ENCODE assay signal across 10 cellular contexts in the genomic region with DNA sequence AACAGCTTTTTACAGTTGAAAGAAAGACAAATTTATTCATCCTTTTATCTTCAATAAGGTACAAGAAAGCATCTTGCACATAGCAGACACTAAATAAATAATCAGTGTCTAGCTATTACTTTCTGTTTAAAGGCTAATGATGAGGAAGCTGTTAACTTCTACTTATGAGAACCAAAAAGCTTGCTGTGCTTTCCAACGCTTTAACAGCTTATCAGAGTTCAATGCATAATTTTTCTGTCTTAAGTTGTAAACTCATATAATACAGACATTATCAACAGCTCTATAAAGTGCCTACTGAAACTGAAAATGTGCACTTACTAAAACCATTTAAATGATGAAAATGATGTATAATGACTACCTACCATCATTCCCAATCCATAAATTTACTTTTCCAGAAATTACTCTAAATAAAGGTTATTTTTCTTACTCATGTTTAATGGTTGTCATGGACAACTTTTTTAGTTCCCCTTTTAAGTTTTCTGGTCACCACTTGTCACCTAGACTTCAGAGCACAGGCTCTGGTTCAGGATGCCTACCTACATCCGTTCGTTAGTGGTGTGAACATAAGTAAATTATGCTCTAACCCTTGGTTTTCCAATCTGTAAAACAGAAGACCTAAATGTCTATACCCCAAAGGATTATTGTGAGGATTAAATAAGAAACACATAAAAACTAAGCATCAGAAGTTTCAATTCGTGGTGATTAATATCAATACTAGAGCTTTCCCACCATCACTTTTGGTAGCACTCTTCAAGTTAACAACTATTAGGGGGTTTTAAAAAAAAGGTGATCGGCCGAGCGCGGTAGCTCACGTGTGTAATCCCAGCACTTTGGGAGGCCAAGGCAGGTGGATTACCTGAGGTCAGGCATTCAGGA. TPM values are rescaled to one million over a fixed set of nuclear protein-coding genes. Genes with fewer than 3 reads are reported as not detected.
DNase-seq lines count a peak whose midpoint lies in the region; ATAC-seq, FAIRE-seq and TF ChIP-seq lines count a peak whose summit lies in the region.
"Had no signal": no experiment of that assay in that cellular context is flagged by ENCODE, and none has a peak within 500 bp of the region (broad histone marks: within the 10 kb centered on the region; RNA-seq: fewer than 3 reads in every experiment).

No MANE protein-coding gene starts in this region.

- TF ChIP-seq CTCF in activated CD8-positive, alpha-beta T cell treated with anti-CD3 and anti-CD28 coated beads for 36 hours (IDR thresholded peaks at IDR 0.05) = no peak
- TF ChIP-seq CTCF in kidney (IDR thresholded peaks at IDR 0.05; ENCODE audit: borderline replicate concordance, extremely low read depth, insufficient read depth) (no peak), chondrocyte (IDR thresholded peaks at IDR 0.05) (no peak)

- no peak overlapping the region for H3K4me3 ChIP-seq in kidney (ENCODE audit: low read length in 2 of 2)
- H3K4me3 ChIP-seq: psoas muscle had no signal

- no peaks in the 10 kb centered on the region for H3K27me3 Mint-ChIP-seq in activated CD8-positive, alpha-beta T cell treated with anti-CD3 and anti-CD28 coated beads for 36 hours
- H3K27me3 Mint-ChIP-seq in chondrocyte (ENCODE audit: low read depth) = no peaks in the 10 kb centered on the region

- CTCF ChIA-PET in activated CD8-positive, alpha-beta T cell treated with anti-CD3 and anti-CD28 coated beads for 36 hours (lab: Charles Lee) = interaction anchor here (1.4 to 1.8 kb wide), 2 partner anchors 21 to 87 kb away, joined by 4 to 8 read pairs; no protein-coding TSS in a partner anchor

- POLR2A ChIA-PET in activated CD8-positive, alpha-beta T cell treated with anti-CD3 and anti-CD28 coated beads for 36 hours (lab: Charles Lee) = interaction anchor here (0.6 to 1.2 kb wide), 3 partner anchors 9 to 23 kb away, joined by 3 to 4 read pairs (median 3); partner anchors contain the start of gene COQ3

- ATAC-seq in GM18502 (IDR thresholded peaks at IDR 0.05; ENCODE audit: poor library complexity, unreplicated experiment) = peak; percentile 90
- peak; percentile 79 for ATAC-seq in GM19463 (IDR thresholded peaks at IDR 0.05; ENCODE audit: unreplicated experiment)
- peak; percentile 70 for ATAC-seq in HG03045 (IDR thresholded peaks at IDR 0.05; ENCODE audit: unreplicated experiment)
- peak; percentile 55 for ATAC-seq in activated CD8-positive, alpha-beta T cell treated with anti-CD3 and anti-CD28 coated beads for 36 hours
- ATAC-seq: psoas muscle had no signal

- no peak for FAIRE-seq in kidney (lab: Jason Lieb, UNC)
- FAIRE-seq in RCC 7860 (lab: Jason Lieb, UNC) = no peak

- no peaks in the 10 kb centered on the region for H3K9me3 Mint-ChIP-seq in activated CD8-positive, alpha-beta T cell treated with anti-CD3 and anti-CD28 coated beads for 36 hours
- no peaks in the 10 kb centered on the region for H3K9me3 Mint-ChIP-seq in chondrocyte (ENCODE audit: low read depth)

- no peak overlapping the region for H3K27ac ChIP-seq in kidney (ENCODE audit: low read depth in 2 of 2, low read length in 2 of 2)
- H3K27ac ChIP-seq: psoas muscle had no signal

- peaks cover 65% of the 10 kb centered on the region for H3K4me1 Mint-ChIP-seq in activated CD8-positive, alpha-beta T cell treated with anti-CD3 and anti-CD28 coated beads for 36 hours (ENCODE audit: low read depth)
- H3K4me1 Mint-ChIP-seq in chondrocyte (ENCODE audit: low read depth) = peaks cover 39% of the 10 kb centered on the region

- H3K9ac ChIP-seq in kidney (ENCODE audit: low read length in 2 of 2) = no peak overlapping the region

- intact Hi-C loops in activated CD8-positive, alpha-beta T cell treated with anti-CD3 and anti-CD28 coated beads for 36 hours (cut with micrococcal nuclease) = no loop called here
- intact Hi-C loops in kidney (cut with DNase I) = no loop called here
- intact Hi-C loops in posterior vena cava (cut with DNase I) = no loop called here

- DNase-seq in activated CD8-positive, alpha-beta T cell treated with anti-CD3 and anti-CD28 coated beads for 36 hours = no peak
- no peak for DNase-seq in kidney
- DNase-seq in chondrocyte (ENCODE audit: low spot score) = no peak
- no peak for DNase-seq in posterior vena cava (ENCODE audit: low spot score)
- DNase-seq in RCC 7860 (ENCODE audit: low spot score) = no peak
- DNase-seq: dermis blood vessel endothelial cell, psoas muscle had no signal

- peaks cover 5 to 16% of the 10 kb centered on the region in 2 donors for H3K4me1 ChIP-seq in kidney (ENCODE audit: control insufficient read depth in 1 of 2, insufficient read depth in 1 of 2, low read depth in 1 of 2, low read length in 2 of 2)

- peaks cover 23% of the 10 kb centered on the region for H3K36me3 Mint-ChIP-seq in activated CD8-positive, alpha-beta T cell treated with anti-CD3 and anti-CD28 coated beads for 36 hours (ENCODE audit: low read depth)
- H3K36me3 Mint-ChIP-seq in chondrocyte (ENCODE audit: low read depth) = no peaks in the 10 kb centered on the region

- H3K4me3 Mint-ChIP-seq in activated CD8-positive, alpha-beta T cell treated with anti-CD3 and anti-CD28 coated beads for 36 hours = peak overlapping the region; percentile 36
- no peak overlapping the region for H3K4me3 Mint-ChIP-seq in chondrocyte (ENCODE audit: unreplicated experiment)

- H3K9me3 ChIP-seq in kidney (ENCODE audit: control insufficient read depth in 1 of 2, low read length in 2 of 2) = no peaks in the 10 kb centered on the region
- H3K9me3 ChIP-seq: psoas muscle had no signal

- peaks cover 2 to 6% of the 10 kb centered on the region in 2 donors for H3K36me3 ChIP-seq in kidney (ENCODE audit: control insufficient read depth in 1 of 2, insufficient read depth in 2 of 2, low read length in 2 of 2)

- H3K27ac Mint-ChIP-seq in activated CD8-positive, alpha-beta T cell treated with anti-CD3 and anti-CD28 coated beads for 36 hours = peak overlapping the region; percentile 76
- H3K27ac Mint-ChIP-seq in chondrocyte (ENCODE audit: unreplicated experiment) = no peak overlapping the region

RNA-seq across cellular contexts. Expression of gene PNISR, which starts 8.0 kb away (rescaled TPM):
- 100 to 1,000 TPM; 121 to 126 TPM for total RNA-seq in activated CD8-positive, alpha-beta T cell treated with anti-CD3 and anti-CD28 coated beads for 36 hours
- 97.1 TPM for total RNA-seq in kidney
- polyA plus RNA-seq in kidney (ENCODE audit: insufficient read depth, low read depth, low replicate concordance) = 69.8 TPM
- total RNA-seq in chondrocyte = 49.3 to 69.5 TPM (median 53.5 TPM) in 3 replicates
- 10 to 100 TPM; 74.1 to 79.0 TPM for total RNA-seq in posterior vena cava

RNA-seq across cellular contexts. Expression of gene COQ3, which starts 23.1 kb away (rescaled TPM):
- 10 to 100 TPM; 20.8 to 24.9 TPM for total RNA-seq in activated CD8-positive, alpha-beta T cell treated with anti-CD3 and anti-CD28 coated beads for 36 hours
- total RNA-seq in kidney (8.1 TPM), chondrocyte (3.7 to 6.5 TPM (median 4.4 TPM) in 3 replicates), posterior vena cava (1 to 10 TPM; 5.5 to 7.2 TPM)
- polyA plus RNA-seq in kidney (ENCODE audit: insufficient read depth, low read depth, low replicate concordance) = 18.7 TPM
